Comparison of ENCODE assay signal across 1 cellular context in genomic region chr12:49130151-49131050, GRCh38.
A peak's percentile ranks its signal among the peaks of the same experiment; 100 is the strongest.
TF ChIP-seq lines count a peak whose summit lies in the region.

No MANE protein-coding gene starts in this region.

TF ChIP-seq in HEK293, 187 proteins besides CTCF, POLR2A, EP300 and RAD21 (continued from another document):
- TF ChIP-seq ZNF341 (tag by site-specific recombination; IDR thresholded peaks at IDR 0.05; ENCODE audit: low read depth) = peak; percentile 83
- TF ChIP-seq ZNF23 (tag by site-specific recombination; IDR thresholded peaks at IDR 0.05; ENCODE audit: borderline replicate concordance) = no peak
- TF ChIP-seq, protein P1, sequence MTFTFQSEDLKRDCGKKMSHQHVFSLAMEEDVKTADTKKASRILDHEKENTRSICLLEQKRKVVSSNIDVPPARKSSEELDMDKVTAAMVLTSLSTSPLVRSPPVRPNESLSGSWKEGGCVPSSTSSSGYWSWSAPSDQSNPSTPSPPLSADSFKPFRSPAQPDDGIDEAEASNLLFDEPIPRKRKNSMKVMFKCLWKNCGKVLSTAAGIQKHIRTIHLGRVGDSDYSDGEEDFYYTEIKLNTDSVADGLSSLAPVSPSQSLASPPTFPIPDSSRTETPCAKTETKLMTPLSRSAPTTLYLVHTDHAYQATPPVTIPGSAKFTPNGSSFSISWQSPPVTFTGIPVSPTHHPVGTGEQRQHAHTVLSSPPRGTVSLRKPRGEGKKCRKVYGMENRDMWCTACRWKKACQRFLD (tag by site-specific recombination; IDR thresholded peaks at IDR 0.05) = no peak
- TF ChIP-seq, protein P2, sequence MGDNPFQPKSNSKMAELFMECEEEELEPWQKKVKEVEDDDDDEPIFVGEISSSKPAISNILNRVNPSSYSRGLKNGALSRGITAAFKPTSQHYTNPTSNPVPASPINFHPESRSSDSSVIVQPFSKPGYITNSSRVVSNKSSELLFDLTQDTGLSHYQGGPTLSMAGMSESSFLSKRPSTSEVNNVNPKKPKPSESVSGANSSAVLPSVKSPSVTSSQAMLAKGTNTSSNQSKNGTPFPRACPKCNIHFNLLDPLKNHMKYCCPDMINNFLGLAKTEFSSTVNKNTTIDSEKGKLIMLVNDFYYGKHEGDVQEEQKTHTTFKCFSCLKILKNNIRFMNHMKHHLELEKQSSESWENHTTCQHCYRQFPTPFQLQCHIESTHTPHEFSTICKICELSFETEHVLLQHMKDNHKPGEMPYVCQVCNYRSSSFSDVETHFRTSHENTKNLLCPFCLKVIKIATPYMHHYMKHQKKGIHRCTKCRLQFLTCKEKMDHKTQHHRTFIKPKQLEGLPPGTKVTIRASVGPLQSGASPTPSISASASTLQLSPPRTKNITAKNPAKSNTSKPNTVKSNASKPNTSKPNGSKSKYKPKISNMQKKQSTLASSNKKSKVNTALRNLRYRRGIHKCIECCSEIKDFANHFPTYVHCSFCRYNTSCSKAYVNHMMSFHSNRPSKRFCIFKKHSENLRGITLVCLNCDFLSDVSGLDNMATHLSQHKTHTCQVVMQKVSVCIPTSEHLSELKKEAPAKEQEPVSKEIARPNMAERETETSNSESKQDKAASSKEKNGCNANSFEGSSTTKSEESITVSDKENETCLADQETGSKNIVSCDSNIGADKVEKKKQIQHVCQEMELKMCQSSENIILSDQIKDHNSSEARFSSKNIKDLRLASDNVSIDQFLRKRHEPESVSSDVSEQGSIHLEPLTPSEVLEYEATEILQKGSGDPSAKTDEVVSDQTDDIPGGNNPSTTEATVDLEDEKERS (tag by site-specific recombination; IDR thresholded peaks at IDR 0.05) = no peak
- TF ChIP-seq ZNF169 (tag by site-specific recombination; IDR thresholded peaks at IDR 0.05) = no peak
- TF ChIP-seq, protein P3, sequence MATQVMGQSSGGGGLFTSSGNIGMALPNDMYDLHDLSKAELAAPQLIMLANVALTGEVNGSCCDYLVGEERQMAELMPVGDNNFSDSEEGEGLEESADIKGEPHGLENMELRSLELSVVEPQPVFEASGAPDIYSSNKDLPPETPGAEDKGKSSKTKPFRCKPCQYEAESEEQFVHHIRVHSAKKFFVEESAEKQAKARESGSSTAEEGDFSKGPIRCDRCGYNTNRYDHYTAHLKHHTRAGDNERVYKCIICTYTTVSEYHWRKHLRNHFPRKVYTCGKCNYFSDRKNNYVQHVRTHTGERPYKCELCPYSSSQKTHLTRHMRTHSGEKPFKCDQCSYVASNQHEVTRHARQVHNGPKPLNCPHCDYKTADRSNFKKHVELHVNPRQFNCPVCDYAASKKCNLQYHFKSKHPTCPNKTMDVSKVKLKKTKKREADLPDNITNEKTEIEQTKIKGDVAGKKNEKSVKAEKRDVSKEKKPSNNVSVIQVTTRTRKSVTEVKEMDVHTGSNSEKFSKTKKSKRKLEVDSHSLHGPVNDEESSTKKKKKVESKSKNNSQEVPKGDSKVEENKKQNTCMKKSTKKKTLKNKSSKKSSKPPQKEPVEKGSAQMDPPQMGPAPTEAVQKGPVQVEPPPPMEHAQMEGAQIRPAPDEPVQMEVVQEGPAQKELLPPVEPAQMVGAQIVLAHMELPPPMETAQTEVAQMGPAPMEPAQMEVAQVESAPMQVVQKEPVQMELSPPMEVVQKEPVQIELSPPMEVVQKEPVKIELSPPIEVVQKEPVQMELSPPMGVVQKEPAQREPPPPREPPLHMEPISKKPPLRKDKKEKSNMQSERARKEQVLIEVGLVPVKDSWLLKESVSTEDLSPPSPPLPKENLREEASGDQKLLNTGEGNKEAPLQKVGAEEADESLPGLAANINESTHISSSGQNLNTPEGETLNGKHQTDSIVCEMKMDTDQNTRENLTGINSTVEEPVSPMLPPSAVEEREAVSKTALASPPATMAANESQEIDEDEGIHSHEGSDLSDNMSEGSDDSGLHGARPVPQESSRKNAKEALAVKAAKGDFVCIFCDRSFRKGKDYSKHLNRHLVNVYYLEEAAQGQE (tag by site-specific recombination; IDR thresholded peaks at IDR 0.05) = no peak; the same call in none of the 2 replicates
- TF ChIP-seq SP7 (tag by site-specific recombination; IDR thresholded peaks at IDR 0.05) = peak; percentile 78
- TF ChIP-seq WT1 (tag by site-specific recombination; IDR thresholded peaks at IDR 0.05) = peak; percentile 44; the same call in 1 of the 2 replicates
- TF ChIP-seq ZNF837 (tag by site-specific recombination; IDR thresholded peaks at IDR 0.05) = 0 out of 2 replicates have a peak, but pooled peaks have one; percentile 55
- no peak for TF ChIP-seq ATF2 (tag by site-specific recombination; IDR thresholded peaks at IDR 0.05; ENCODE audit: low read depth)
- TF ChIP-seq, protein P4, sequence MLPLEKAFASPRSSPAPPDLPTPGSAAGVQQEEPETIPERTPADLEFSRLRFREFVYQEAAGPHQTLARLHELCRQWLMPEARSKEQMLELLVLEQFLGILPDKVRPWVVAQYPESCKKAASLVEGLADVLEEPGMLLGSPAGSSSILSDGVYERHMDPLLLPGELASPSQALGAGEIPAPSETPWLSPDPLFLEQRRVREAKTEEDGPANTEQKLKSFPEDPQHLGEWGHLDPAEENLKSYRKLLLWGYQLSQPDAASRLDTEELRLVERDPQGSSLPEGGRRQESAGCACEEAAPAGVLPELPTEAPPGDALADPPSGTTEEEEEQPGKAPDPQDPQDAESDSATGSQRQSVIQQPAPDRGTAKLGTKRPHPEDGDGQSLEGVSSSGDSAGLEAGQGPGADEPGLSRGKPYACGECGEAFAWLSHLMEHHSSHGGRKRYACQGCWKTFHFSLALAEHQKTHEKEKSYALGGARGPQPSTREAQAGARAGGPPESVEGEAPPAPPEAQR (tag by site-specific recombination; IDR thresholded peaks at IDR 0.05) = no peak
- no peak for TF ChIP-seq GLIS2 (tag by site-specific recombination; IDR thresholded peaks at IDR 0.05)
- no peak for TF ChIP-seq ZNF792 (tag by site-specific recombination; IDR thresholded peaks at IDR 0.05)
- no peak for TF ChIP-seq ZNF184 (tag by site-specific recombination; IDR thresholded peaks at IDR 0.05)
- TF ChIP-seq BCL11B (tag by site-specific recombination; IDR thresholded peaks at IDR 0.05; ENCODE audit: low read depth) = no peak
- TF ChIP-seq ZNF76 (tag by site-specific recombination; IDR thresholded peaks at IDR 0.05; ENCODE audit: borderline replicate concordance, low read depth) = peak; percentile 53; the same call in 1 of the 2 replicates
- peak; percentile 54 for TF ChIP-seq ZNF660 (tag by site-specific recombination; IDR thresholded peaks at IDR 0.05)
- peak; percentile 92 for TF ChIP-seq ZNF335 (tag by site-specific recombination; conservative IDR thresholded peaks at IDR 0.05)
- TF ChIP-seq ZNF138 (tag by site-specific recombination; IDR thresholded peaks at IDR 0.05; ENCODE audit: borderline replicate concordance) = no peak
- TF ChIP-seq ZIC2 (tag by site-specific recombination; IDR thresholded peaks at IDR 0.05) = 0 out of 2 replicates have a peak, but pooled peaks have one; percentile 16
- TF ChIP-seq, protein P5, sequence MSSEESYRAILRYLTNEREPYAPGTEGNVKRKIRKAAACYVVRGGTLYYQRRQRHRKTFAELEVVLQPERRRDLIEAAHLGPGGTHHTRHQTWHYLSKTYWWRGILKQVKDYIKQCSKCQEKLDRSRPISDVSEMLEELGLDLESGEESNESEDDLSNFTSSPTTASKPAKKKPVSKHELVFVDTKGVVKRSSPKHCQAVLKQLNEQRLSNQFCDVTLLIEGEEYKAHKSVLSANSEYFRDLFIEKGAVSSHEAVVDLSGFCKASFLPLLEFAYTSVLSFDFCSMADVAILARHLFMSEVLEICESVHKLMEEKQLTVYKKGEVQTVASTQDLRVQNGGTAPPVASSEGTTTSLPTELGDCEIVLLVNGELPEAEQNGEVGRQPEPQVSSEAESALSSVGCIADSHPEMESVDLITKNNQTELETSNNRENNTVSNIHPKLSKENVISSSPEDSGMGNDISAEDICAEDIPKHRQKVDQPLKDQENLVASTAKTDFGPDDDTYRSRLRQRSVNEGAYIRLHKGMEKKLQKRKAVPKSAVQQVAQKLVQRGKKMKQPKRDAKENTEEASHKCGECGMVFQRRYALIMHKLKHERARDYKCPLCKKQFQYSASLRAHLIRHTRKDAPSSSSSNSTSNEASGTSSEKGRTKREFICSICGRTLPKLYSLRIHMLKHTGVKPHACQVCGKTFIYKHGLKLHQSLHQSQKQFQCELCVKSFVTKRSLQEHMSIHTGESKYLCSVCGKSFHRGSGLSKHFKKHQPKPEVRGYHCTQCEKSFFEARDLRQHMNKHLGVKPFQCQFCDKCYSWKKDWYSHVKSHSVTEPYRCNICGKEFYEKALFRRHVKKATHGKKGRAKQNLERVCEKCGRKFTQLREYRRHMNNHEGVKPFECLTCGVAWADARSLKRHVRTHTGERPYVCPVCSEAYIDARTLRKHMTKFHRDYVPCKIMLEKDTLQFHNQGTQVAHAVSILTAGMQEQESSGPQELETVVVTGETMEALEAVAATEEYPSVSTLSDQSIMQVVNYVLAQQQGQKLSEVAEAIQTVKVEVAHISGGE (tag by site-specific recombination; conservative IDR thresholded peaks at IDR 0.05; ENCODE audit: low read depth) = peak; percentile 89
- TF ChIP-seq ZNF311 (tag by site-specific recombination; IDR thresholded peaks at IDR 0.05; ENCODE audit: borderline replicate concordance) = no peak
- no peak for TF ChIP-seq ZNF132 (tag by site-specific recombination; IDR thresholded peaks at IDR 0.05; ENCODE audit: borderline replicate concordance)
- no peak for TF ChIP-seq ZNF555 (tag by site-specific recombination; conservative IDR thresholded peaks at IDR 0.05)
- 0 out of 2 replicates have a peak, but pooled peaks have one; percentile 15 for TF ChIP-seq ZNF221 (tag by site-specific recombination; IDR thresholded peaks at IDR 0.05; ENCODE audit: borderline replicate concordance)
- no peak for TF ChIP-seq ZNF354C (tag by site-specific recombination; IDR thresholded peaks at IDR 0.05; ENCODE audit: borderline replicate concordance, low read depth)
- TF ChIP-seq ZNF266 (tag by site-specific recombination; IDR thresholded peaks at IDR 0.05; ENCODE audit: low read depth) = no peak
- TF ChIP-seq ZFP37 (tag by site-specific recombination; IDR thresholded peaks at IDR 0.05) = peak; percentile 84; the same call in 1 of the 2 replicates
- peak; percentile 83; the same call in 1 of the 2 replicates for TF ChIP-seq KLF7 (tag by site-specific recombination; IDR thresholded peaks at IDR 0.05; ENCODE audit: borderline replicate concordance)
- TF ChIP-seq ZBTB8A (tag by site-specific recombination; IDR thresholded peaks at IDR 0.05) = peak; percentile 90
- TF ChIP-seq ZNF404 (tag by site-specific recombination; IDR thresholded peaks at IDR 0.05) = no peak
- peak; percentile 40; the same call in 1 of the 2 replicates for TF ChIP-seq ZBTB48 (tag by site-specific recombination; IDR thresholded peaks at IDR 0.05)
- TF ChIP-seq ZNF274 (IDR thresholded peaks at IDR 0.05; ENCODE audit: low read length) = no peak
- no peak for TF ChIP-seq ZNF274 (tag by site-specific recombination; IDR thresholded peaks at IDR 0.05; ENCODE audit: borderline replicate concordance)
- TF ChIP-seq KLF8 (tag by site-specific recombination; IDR thresholded peaks at IDR 0.05) = peak; percentile 73
- no peak for TF ChIP-seq ZNF529 (tag by site-specific recombination; IDR thresholded peaks at IDR 0.05; ENCODE audit: insufficient replicate concordance)
- peak; percentile 50; the same call in 1 of the 2 replicates for TF ChIP-seq ZNF121 (tag by site-specific recombination; IDR thresholded peaks at IDR 0.05)
- TF ChIP-seq SETDB1 (IDR thresholded peaks at IDR 0.05; ENCODE audit: insufficient read length, low read length) = no peak
- TF ChIP-seq, protein P6, sequence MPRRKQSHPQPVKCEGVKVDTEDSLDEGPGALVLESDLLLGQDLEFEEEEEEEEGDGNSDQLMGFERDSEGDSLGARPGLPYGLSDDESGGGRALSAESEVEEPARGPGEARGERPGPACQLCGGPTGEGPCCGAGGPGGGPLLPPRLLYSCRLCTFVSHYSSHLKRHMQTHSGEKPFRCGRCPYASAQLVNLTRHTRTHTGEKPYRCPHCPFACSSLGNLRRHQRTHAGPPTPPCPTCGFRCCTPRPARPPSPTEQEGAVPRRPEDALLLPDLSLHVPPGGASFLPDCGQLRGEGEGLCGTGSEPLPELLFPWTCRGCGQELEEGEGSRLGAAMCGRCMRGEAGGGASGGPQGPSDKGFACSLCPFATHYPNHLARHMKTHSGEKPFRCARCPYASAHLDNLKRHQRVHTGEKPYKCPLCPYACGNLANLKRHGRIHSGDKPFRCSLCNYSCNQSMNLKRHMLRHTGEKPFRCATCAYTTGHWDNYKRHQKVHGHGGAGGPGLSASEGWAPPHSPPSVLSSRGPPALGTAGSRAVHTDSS (tag by site-specific recombination; IDR thresholded peaks at IDR 0.05) = peak; percentile 20
- TF ChIP-seq GLI4 (tag by site-specific recombination; IDR thresholded peaks at IDR 0.05) = no peak
- TF ChIP-seq BCL11A (tag by site-specific recombination; IDR thresholded peaks at IDR 0.05; ENCODE audit: low read depth) = no peak; the same call in 1 of the 2 replicates
- no peak for TF ChIP-seq ZNF596 (tag by site-specific recombination; IDR thresholded peaks at IDR 0.05)
- TF ChIP-seq ZNF2 (tag by site-specific recombination; IDR thresholded peaks at IDR 0.05) = peak; percentile 88; the same call in 1 of the 2 replicates
- TF ChIP-seq ZNF785 (tag by site-specific recombination; IDR thresholded peaks at IDR 0.05) = no peak
- no peak; the same call in 1 of the 2 replicates for TF ChIP-seq ZSCAN5A (tag by site-specific recombination; IDR thresholded peaks at IDR 0.05)
- TF ChIP-seq GFI1B (tag by site-specific recombination; IDR thresholded peaks at IDR 0.05) = no peak
- peak; percentile 26; the same call in 1 of the 2 replicates for TF ChIP-seq ZNF843 (tag by site-specific recombination; IDR thresholded peaks at IDR 0.05)
- peak; percentile 54; the same call in 1 of the 2 replicates for TF ChIP-seq ZNF600 (tag by site-specific recombination; IDR thresholded peaks at IDR 0.05)
- TF ChIP-seq ZNF544 (tag by site-specific recombination; IDR thresholded peaks at IDR 0.05) = no peak
